Comparison of ENCODE assay signal across 1 cellular context in the genomic region with DNA sequence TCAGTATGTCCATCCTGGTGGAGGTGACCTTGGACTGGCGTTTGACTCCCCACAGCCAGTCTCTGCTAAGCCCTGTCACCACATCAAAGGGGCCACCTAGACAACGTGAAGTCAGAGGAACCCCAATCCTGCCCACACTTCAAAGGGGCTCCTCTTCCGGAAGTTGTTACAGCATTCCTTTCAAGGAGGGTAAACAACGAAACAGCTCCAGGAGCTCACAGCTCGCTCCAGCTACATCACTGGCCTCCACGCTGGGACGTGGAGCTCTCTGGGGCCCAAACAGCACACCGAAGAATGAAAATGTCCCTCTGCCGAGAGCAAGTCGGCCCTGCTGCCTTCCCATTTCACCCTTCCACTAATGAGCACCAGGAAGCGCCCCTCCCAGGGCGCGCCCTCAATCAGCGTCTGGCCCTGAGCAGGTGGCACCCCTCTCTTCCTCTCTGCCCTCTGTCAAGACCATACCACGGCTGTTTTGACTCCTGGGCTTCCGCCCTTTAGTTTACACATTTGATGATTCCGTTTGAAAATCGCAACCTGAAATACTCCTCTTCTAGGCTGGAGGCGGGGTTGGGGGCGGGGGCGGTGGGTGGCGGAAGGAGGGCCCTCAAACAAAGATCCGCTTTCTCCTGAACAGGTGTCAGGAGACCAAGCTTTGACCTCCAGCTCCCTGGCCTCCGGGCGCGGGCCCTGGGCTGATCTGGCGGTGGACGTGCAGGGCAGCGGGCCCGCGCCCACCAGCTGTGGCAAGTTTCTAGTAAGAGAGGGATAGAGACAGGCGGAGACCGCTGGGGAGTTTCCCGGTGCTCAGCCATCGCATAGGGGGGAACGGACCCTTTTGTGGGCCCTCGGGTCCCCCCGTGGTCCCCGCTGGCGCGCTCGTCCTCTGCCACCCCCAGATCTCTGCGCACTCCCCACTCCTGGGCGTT.
TF ChIP-seq lines count a peak whose summit lies in the region.

No MANE protein-coding gene starts in this region.

TF ChIP-seq in HEK293, 187 proteins besides CTCF, POLR2A, EP300 and RAD21:
- TF ChIP-seq ZNF248 (tag by site-specific recombination; IDR thresholded peaks at IDR 0.05): no peak
- no peak for TF ChIP-seq SP3 (tag by site-specific recombination; IDR thresholded peaks at IDR 0.05)
- TF ChIP-seq REPIN1 (tag by site-specific recombination; IDR thresholded peaks at IDR 0.05; ENCODE audit: low read depth): no peak
- no peak for TF ChIP-seq ZNF549 (tag by site-specific recombination; IDR thresholded peaks at IDR 0.05)
- TF ChIP-seq ZNF202 (tag by site-specific recombination; IDR thresholded peaks at IDR 0.05; ENCODE audit: borderline replicate concordance): no peak
- no peak for TF ChIP-seq KLF17 (tag by site-specific recombination; IDR thresholded peaks at IDR 0.05)
- TF ChIP-seq, protein P1, sequence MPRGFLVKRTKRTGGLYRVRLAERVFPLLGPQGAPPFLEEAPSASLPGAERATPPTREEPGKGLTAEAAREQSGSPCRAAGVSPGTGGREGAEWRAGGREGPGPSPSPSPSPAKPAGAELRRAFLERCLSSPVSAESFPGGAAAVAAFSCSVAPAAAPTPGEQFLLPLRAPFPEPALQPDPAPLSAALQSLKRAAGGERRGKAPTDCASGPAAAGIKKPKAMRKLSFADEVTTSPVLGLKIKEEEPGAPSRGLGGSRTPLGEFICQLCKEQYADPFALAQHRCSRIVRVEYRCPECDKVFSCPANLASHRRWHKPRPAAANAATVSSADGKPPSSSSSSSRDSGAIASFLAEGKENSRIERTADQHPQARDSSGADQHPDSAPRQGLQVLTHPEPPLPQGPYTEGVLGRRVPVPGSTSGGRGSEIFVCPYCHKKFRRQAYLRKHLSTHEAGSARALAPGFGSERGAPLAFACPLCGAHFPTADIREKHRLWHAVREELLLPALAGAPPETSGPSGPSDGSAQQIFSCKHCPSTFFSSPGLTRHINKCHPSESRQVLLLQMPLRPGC (tag by site-specific recombination; IDR thresholded peaks at IDR 0.05): no peak
- no peak for TF ChIP-seq ZNF473 (tag by site-specific recombination; IDR thresholded peaks at IDR 0.05)
- TF ChIP-seq ZNF792 (tag by site-specific recombination; IDR thresholded peaks at IDR 0.05): no peak
- no peak for TF ChIP-seq HOXD13 (CRISPR knock-in tag; IDR thresholded peaks at IDR 0.05; ENCODE audit: borderline replicate concordance)
- TF ChIP-seq BCL11A (tag by site-specific recombination; IDR thresholded peaks at IDR 0.05; ENCODE audit: low read depth): no peak
- TF ChIP-seq ZNF2 (tag by site-specific recombination; IDR thresholded peaks at IDR 0.05): no peak
- no peak for TF ChIP-seq ZBTB20 (tag by site-specific recombination; IDR thresholded peaks at IDR 0.05)
- TF ChIP-seq ZNF133 (tag by site-specific recombination; IDR thresholded peaks at IDR 0.05): no peak
- no peak for TF ChIP-seq ZNF560 (tag by site-specific recombination; IDR thresholded peaks at IDR 0.05; ENCODE audit: borderline replicate concordance)
- TF ChIP-seq ZFHX2 (tag by site-specific recombination; conservative IDR thresholded peaks at IDR 0.05): no peak
- TF ChIP-seq GLI4 (tag by site-specific recombination; IDR thresholded peaks at IDR 0.05): no peak
- no peak for TF ChIP-seq ZNF184 (tag by site-specific recombination; IDR thresholded peaks at IDR 0.05)
- no peak for TF ChIP-seq ZNF114 (tag by site-specific recombination; IDR thresholded peaks at IDR 0.05)
- TF ChIP-seq ZNF548 (tag by site-specific recombination; IDR thresholded peaks at IDR 0.05): no peak
